ENCODE assay signal across 1 cellular context in the genomic region with DNA sequence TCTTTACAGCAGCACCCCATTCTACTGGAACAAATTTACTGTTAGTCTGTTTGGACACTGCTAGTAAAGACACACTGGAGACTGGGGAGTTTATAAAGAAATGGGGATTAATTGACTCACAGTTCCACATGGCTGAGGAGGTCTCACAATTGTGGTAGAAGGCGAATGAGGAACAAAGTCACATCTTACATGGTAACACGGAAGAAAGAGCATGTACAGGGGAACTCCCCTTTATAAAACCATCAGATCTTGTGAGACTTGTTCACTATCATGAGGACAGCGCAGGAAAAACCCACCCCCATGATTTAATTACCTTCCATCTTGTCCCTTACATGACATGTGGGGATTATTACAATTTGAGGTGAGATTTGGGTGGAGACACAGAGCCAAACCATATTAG.
TF ChIP-seq lines count a peak whose summit lies in the region.

No MANE protein-coding gene starts in this region.

TF ChIP-seq in GM12878, 131 proteins besides CTCF, POLR2A, EP300 and RAD21 (continued from another document):
- TF ChIP-seq, protein P1, sequence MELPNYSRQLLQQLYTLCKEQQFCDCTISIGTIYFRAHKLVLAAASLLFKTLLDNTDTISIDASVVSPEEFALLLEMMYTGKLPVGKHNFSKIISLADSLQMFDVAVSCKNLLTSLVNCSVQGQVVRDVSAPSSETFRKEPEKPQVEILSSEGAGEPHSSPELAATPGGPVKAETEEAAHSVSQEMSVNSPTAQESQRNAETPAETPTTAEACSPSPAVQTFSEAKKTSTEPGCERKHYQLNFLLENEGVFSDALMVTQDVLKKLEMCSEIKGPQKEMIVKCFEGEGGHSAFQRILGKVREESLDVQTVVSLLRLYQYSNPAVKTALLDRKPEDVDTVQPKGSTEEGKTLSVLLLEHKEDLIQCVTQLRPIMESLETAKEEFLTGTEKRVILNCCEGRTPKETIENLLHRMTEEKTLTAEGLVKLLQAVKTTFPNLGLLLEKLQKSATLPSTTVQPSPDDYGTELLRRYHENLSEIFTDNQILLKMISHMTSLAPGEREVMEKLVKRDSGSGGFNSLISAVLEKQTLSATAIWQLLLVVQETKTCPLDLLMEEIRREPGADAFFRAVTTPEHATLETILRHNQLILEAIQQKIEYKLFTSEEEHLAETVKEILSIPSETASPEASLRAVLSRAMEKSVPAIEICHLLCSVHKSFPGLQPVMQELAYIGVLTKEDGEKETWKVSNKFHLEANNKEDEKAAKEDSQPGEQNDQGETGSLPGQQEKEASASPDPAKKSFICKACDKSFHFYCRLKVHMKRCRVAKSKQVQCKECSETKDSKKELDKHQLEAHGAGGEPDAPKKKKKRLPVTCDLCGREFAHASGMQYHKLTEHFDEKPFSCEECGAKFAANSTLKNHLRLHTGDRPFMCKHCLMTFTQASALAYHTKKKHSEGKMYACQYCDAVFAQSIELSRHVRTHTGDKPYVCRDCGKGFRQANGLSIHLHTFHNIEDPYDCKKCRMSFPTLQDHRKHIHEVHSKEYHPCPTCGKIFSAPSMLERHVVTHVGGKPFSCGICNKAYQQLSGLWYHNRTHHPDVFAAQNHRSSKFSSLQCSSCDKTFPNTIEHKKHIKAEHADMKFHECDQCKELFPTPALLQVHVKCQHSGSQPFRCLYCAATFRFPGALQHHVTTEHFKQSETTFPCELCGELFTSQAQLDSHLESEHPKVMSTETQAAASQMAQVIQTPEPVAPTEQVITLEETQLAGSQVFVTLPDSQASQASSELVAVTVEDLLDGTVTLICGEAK (IDR thresholded peaks at IDR 0.05; ENCODE audit: borderline replicate concordance), result no peak
- TF ChIP-seq FOXM1 (IDR thresholded peaks at IDR 0.05; ENCODE audit: low read depth, low read length) (no peak), EED (IDR thresholded peaks at IDR 0.05; ENCODE audit: low read depth) (no peak), RBBP5 (conservative IDR thresholded peaks at IDR 0.05) (no peak), IKZF2 (IDR thresholded peaks at IDR 0.05) (peak in 1 of 2 experiments; percentile 24; a peak in 1 of 4 replicates), MTA2 (IDR thresholded peaks at IDR 0.05; ENCODE audit: low read depth) (peak; percentile 65; the same call in 1 of the 2 replicates)
- TF ChIP-seq, protein P2, sequence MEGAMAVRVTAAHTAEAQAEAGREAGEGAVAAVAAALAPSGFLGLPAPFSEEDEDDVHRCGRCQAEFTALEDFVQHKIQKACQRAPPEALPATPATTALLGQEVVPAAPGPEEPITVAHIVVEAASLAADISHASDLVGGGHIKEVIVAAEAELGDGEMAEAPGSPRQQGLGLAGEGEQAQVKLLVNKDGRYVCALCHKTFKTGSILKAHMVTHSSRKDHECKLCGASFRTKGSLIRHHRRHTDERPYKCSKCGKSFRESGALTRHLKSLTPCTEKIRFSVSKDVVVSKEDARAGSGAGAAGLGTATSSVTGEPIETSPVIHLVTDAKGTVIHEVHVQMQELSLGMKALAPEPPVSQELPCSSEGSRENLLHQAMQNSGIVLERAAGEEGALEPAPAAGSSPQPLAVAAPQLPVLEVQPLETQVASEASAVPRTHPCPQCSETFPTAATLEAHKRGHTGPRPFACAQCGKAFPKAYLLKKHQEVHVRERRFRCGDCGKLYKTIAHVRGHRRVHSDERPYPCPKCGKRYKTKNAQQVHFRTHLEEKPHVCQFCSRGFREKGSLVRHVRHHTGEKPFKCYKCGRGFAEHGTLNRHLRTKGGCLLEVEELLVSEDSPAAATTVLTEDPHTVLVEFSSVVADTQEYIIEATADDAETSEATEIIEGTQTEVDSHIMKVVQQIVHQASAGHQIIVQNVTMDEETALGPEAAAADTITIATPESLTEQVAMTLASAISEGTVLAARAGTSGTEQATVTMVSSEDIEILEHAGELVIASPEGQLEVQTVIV (IDR thresholded peaks at IDR 0.05; ENCODE audit: borderline replicate concordance, partially characterized antibody), result no peak
- TF ChIP-seq, protein P3, sequence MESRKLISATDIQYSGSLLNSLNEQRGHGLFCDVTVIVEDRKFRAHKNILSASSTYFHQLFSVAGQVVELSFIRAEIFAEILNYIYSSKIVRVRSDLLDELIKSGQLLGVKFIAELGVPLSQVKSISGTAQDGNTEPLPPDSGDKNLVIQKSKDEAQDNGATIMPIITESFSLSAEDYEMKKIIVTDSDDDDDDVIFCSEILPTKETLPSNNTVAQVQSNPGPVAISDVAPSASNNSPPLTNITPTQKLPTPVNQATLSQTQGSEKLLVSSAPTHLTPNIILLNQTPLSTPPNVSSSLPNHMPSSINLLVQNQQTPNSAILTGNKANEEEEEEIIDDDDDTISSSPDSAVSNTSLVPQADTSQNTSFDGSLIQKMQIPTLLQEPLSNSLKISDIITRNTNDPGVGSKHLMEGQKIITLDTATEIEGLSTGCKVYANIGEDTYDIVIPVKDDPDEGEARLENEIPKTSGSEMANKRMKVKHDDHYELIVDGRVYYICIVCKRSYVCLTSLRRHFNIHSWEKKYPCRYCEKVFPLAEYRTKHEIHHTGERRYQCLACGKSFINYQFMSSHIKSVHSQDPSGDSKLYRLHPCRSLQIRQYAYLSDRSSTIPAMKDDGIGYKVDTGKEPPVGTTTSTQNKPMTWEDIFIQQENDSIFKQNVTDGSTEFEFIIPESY (IDR thresholded peaks at IDR 0.05), result no peak
